Comparison of ENCODE assay signal across 22 cellular contexts in the genomic region with DNA sequence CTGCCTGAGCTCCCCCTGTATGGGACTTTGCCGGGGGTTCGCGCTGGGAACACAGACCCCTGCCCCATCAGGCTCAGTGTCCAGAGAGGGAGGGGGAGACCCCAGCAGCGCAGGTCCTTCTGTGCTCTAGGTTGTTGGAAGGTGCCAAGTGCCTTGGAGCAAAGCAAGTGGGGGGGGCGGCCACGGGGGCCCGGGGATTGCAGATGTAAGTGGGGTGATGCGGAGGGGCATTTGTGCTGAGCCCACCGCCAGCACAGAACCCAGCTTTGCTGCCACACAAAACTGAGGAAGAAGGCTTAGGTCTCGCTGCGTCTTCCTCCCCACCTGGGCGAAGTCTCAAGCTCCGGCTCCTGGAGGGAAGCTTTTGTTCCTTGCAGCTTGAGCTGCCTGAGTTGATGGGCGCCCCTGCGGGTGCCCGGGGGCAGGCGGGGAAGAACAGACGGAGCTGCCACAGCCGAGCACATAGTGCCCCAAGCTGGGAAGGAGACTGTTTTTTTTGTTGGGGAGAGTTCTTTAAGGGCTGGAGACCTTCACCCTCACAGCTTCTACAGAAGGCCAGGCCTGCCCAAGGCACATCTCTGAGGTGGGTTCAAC. TPM values are rescaled to one million over a fixed set of nuclear protein-coding genes. Genes with fewer than 3 reads are reported as not detected.
DNase-seq lines count a peak whose midpoint lies in the region; ATAC-seq and TF ChIP-seq lines count a peak whose summit lies in the region.
"Had no signal": no experiment of that assay in that cellular context is flagged by ENCODE, and none has a peak within 500 bp of the region (broad histone marks: within the 10 kb centered on the region; RNA-seq: fewer than 3 reads in every experiment).

No MANE protein-coding gene starts in this region.

- H4K20me1 ChIP-seq in BLaER1 treated with 17β-estradiol and CSF1 and Interleukin-3, amounts not matched to agents 10 nM and 100 nM, result no peaks in the 10 kb centered on the region

- TF ChIP-seq CTCF in endodermal cell (conservative IDR thresholded peaks at IDR 0.05), result no peak

- peaks cover 17% of the 10 kb centered on the region for H3K27me3 Mint-ChIP-seq in endodermal cell (ENCODE audit: insufficient read depth)

- no peak overlapping the region for H2AK5ac ChIP-seq in mesendoderm (ENCODE audit: low read length)

- H3K9me3 Mint-ChIP-seq in endodermal cell, result no peaks in the 10 kb centered on the region

- WGBS in endodermal cell (ENCODE audit: insufficient coverage in 1 of 2, insufficient read length in 1 of 2), 2 experiments, result 64 to 84% methylated on average over 9 to 19 of the region's 19 CpGs
- WGBS in mesendoderm (ENCODE audit: extremely low coverage, insufficient coverage, low lambda C conversion rate), result no CpG with 5 or more reads among the region's 19 CpGs

- H3K36me3 ChIP-seq in BLaER1 treated with 17β-estradiol and CSF1 and Interleukin-3, amounts not matched to agents 10 nM and 100 nM, result no peaks in the 10 kb centered on the region
- no peaks in the 10 kb centered on the region for H3K36me3 ChIP-seq in H7 (replicated peaks; ENCODE audit: control insufficient read depth, insufficient read depth, low read length)
- no peaks in the 10 kb centered on the region for H3K36me3 ChIP-seq in endodermal cell (ENCODE audit: control insufficient read depth, insufficient read depth, low read length)
- H3K36me3 ChIP-seq in mesendoderm (ENCODE audit: control insufficient read depth, insufficient read depth, low read length), result no peaks in the 10 kb centered on the region

- ATAC-seq in HG02938 (IDR thresholded peaks at IDR 0.05; ENCODE audit: unreplicated experiment), result no peak

- no peak overlapping the region for H4K8ac ChIP-seq in mesendoderm (ENCODE audit: low read depth, low read length)

- no peak overlapping the region for H4K5ac ChIP-seq in mesendoderm (ENCODE audit: low read length)

- H3K27ac Mint-ChIP-seq in endodermal cell, result no peak overlapping the region

- H3K9ac ChIP-seq in BLaER1 treated with 17β-estradiol and CSF1 and Interleukin-3, amounts not matched to agents 10 nM and 100 nM, result peak overlapping the region in 2 of 11 experiments; percentile 42 to 53; a peak in 2 of 22 replicates
- H3K9ac ChIP-seq in endodermal cell (ENCODE audit: extremely low read depth, low read length, poor library complexity, severe bottlenecking), result no peak overlapping the region
- H3K9ac ChIP-seq in mesendoderm (ENCODE audit: low read length), result no peak overlapping the region
- H3K9ac ChIP-seq: GM23248 had no signal

- no peaks in the 10 kb centered on the region for H3K9me3 ChIP-seq in BLaER1 treated with 17β-estradiol and CSF1 and Interleukin-3, amounts not matched to agents 10 nM and 100 nM (replicated peaks in 1 of 11)
- H3K9me3 ChIP-seq in endodermal cell (ENCODE audit: control insufficient read depth, low read length), result no peaks in the 10 kb centered on the region
- H3K9me3 ChIP-seq: Caco-2 had no signal

- H3K56ac ChIP-seq in mesendoderm (ENCODE audit: low read length), result peak overlapping the region; percentile 28

- peaks cover 10% of the 10 kb centered on the region for H3K4me1 Mint-ChIP-seq in endodermal cell

- no peak overlapping the region for H2BK15ac ChIP-seq in mesendoderm (replicated peaks; ENCODE audit: low read depth)

- H3K4me2 ChIP-seq in BLaER1 treated with 17β-estradiol and CSF1 and Interleukin-3, amounts not matched to agents 10 nM and 100 nM, result peak overlapping the region in 9 of 11 experiments; percentile 6 to 77 (median 45); a peak in 13 of 22 replicates
- H3K4me2 ChIP-seq in mesendoderm (ENCODE audit: low read length), result no peak overlapping the region

- no peak overlapping the region for H3K4me3 Mint-ChIP-seq in endodermal cell

- H3K23ac ChIP-seq in mesendoderm (ENCODE audit: low read length), result no peak overlapping the region

- no peaks in the 10 kb centered on the region for H3K79me1 ChIP-seq in mesendoderm (ENCODE audit: low read length)

- H3K79me2 ChIP-seq in mesendoderm (ENCODE audit: control insufficient read depth, insufficient read depth, low read length), result no peaks in the 10 kb centered on the region

- peaks cover 12 to 42% (median 26%) of the 10 kb centered on the region in 10 experiments; a peak in 19 of 20 replicates for H3K4me1 ChIP-seq in BLaER1 treated with 17β-estradiol and CSF1 and Interleukin-3, amounts not matched to agents 10 nM and 100 nM
- H3K4me1 ChIP-seq in endodermal cell (ENCODE audit: control insufficient read depth, insufficient read depth, low read length) (no peaks in the 10 kb centered on the region), mesendoderm (ENCODE audit: control insufficient read depth, low read depth, low read length) (no peaks in the 10 kb centered on the region)

- H3K4ac ChIP-seq in mesendoderm (ENCODE audit: low read depth, low read length), result no peak overlapping the region

- no peak overlapping the region for H2BK120ac ChIP-seq in mesendoderm (ENCODE audit: low read depth, low read length)

- H3K4me3 ChIP-seq in BLaER1 treated with 17β-estradiol and CSF1 and Interleukin-3, amounts not matched to agents 10 nM and 100 nM, result no peak overlapping the region
- H3K4me3 ChIP-seq in H7 (ENCODE audit: insufficient read depth, low read depth, low read length) (no peak overlapping the region), endodermal cell (ENCODE audit: low read length) (no peak overlapping the region), mesendoderm (ENCODE audit: low read length) (no peak overlapping the region)
- H3K4me3 ChIP-seq: GM23248 had no signal

- no peak overlapping the region for H3K18ac ChIP-seq in mesendoderm (ENCODE audit: low read length)

- no peaks in the 10 kb centered on the region for H3K27me3 ChIP-seq in BLaER1 treated with 17β-estradiol and CSF1 and Interleukin-3, amounts not matched to agents 10 nM and 100 nM
- H3K27me3 ChIP-seq in H7 (ENCODE audit: control insufficient read depth, insufficient read depth, low read length) (peaks cover 12% of the 10 kb centered on the region), endodermal cell (ENCODE audit: control insufficient read depth, insufficient read depth, low read length, poor library complexity, severe bottlenecking) (no peaks in the 10 kb centered on the region), mesendoderm (ENCODE audit: insufficient read depth, low read length, poor library complexity) (no peaks in the 10 kb centered on the region)

- DNase-seq in H7 (peak; percentile 86), endodermal cell (peak; percentile 75), mesendoderm (no peak), NCI-H82 (lab: John Stamatoyannopoulos, UW) (no peak), NCI-H2171 (lab: John Stamatoyannopoulos, UW) (no peak)
- no peak for DNase-seq in stimulated activated CD4-positive, alpha-beta T cell treated with anti-CD3 and anti-CD28 coated beads, Interleukin-4, amount 100 ng/mL, for 24 hours
- DNase-seq: Caco-2; DMS53; GM23248; NCI-H1048; NCI-H146; NCI-H226; NCI-H526; NK-92 treated with Interleukin-12 subunit alpha and Interleukin-12 subunit beta, amount 100 ng/mL, for 24 hours; OCI-M1; SHP77 treated with DMSO at 0.1 percent for 48 hours had no signal

- no peak overlapping the region for H2BK5ac ChIP-seq in mesendoderm (ENCODE audit: low read length)

- H3K27ac ChIP-seq in BLaER1 treated with 17β-estradiol and CSF1 and Interleukin-3, amounts not matched to agents 10 nM and 100 nM, result peak overlapping the region in 8 of 11 experiments; percentile 5 to 54 (median 40); a peak in 8 of 22 replicates
- no peak overlapping the region for H3K27ac ChIP-seq in endodermal cell (ENCODE audit: low read depth, low read length)
- no peak overlapping the region for H3K27ac ChIP-seq in mesendoderm (ENCODE audit: low read depth, low read length)
- H3K27ac ChIP-seq: GM23248 had no signal

- H3K36me3 Mint-ChIP-seq in endodermal cell (ENCODE audit: low read depth), result no peaks in the 10 kb centered on the region
- H3K36me3 Mint-ChIP-seq: CD14-positive monocyte had no signal

RNA-seq across cellular contexts. Expression of a gene that starts 1.5 kb away (rescaled TPM):
- total RNA-seq in H7 (2014; rRNA removed; shearing (Covaris generic)), result 0.15 TPM in 1 of 2 replicates, not detected in the other
- 1 to 10 TPM; 1.2 to 1.4 TPM for total RNA-seq in endodermal cell
- 2.0 TPM for polyA plus RNA-seq in endodermal cell (2013, experiment 1 of 2)
- 3.1 TPM for polyA plus RNA-seq in endodermal cell (2013, experiment 2 of 2)
- polyA plus RNA-seq in mesendoderm (2013, experiment 1 of 2), result 0.04 TPM
- polyA plus RNA-seq in mesendoderm (2013, experiment 2 of 2), result 0.07 TPM
- total RNA-seq: A673, MCF 10A, RPMI7951 had no signal
- polyA plus RNA-seq: CD14-positive monocyte, GM23248 had no signal

RNA-seq across cellular contexts. Expression of a gene that starts 21.5 kb away (rescaled TPM):
- 0.78 and 1.8 TPM in 2 replicates for total RNA-seq in H7 (2014; rRNA removed; shearing (Covaris generic))
- total RNA-seq in endodermal cell, result 10 to 100 TPM in 1 of 2 donors, 1 to 10 TPM in 1; 5.8 to 11.0 TPM
- polyA plus RNA-seq in endodermal cell (2013, experiment 1 of 2), result 2.3 TPM
- 0.95 TPM for polyA plus RNA-seq in endodermal cell (2013, experiment 2 of 2)
- 0.28 TPM for polyA plus RNA-seq in mesendoderm (2013, experiment 1 of 2)
- 0.49 TPM for polyA plus RNA-seq in mesendoderm (2013, experiment 2 of 2)
- total RNA-seq: A673, GM23248, MCF 10A, RPMI7951 had no signal
- polyA plus RNA-seq: CD14-positive monocyte had no signal

RNA-seq across cellular contexts. Expression of a gene that starts 28.3 kb away (rescaled TPM):
- total RNA-seq in H7 (2014; rRNA removed; shearing (Covaris generic)), result 10.8 and 24.0 TPM in 2 replicates
- total RNA-seq in endodermal cell, result 10 to 100 TPM; 75.0 to 82.6 TPM
- polyA plus RNA-seq in endodermal cell (2013, experiment 1 of 2), result 39.5 TPM
- polyA plus RNA-seq in endodermal cell (2013, experiment 2 of 2), result 28.4 TPM
- polyA plus RNA-seq in mesendoderm (2013, experiment 1 of 2), result 29.3 TPM
- 31.9 TPM for polyA plus RNA-seq in mesendoderm (2013, experiment 2 of 2)

RNA-seq across cellular contexts. Expression of a gene that starts 37.1 kb away (rescaled TPM):
- total RNA-seq in H7 (2014; rRNA removed; shearing (Covaris generic)), result 11.2 and 18.2 TPM in 2 replicates
- total RNA-seq in endodermal cell, result 10 to 100 TPM in 1 of 2 donors, 1 to 10 TPM in 1; 5.3 to 13.1 TPM
- 9.7 TPM for polyA plus RNA-seq in endodermal cell (2013, experiment 1 of 2)
- polyA plus RNA-seq in endodermal cell (2013, experiment 2 of 2), result 8.4 TPM
- 2.0 TPM for polyA plus RNA-seq in mesendoderm (2013, experiment 1 of 2)
- polyA plus RNA-seq in mesendoderm (2013, experiment 2 of 2), result 1.9 TPM

RNA-seq across cellular contexts. Expression of a gene that starts 45.2 kb away (rescaled TPM):
- 1.7 and 2.4 TPM in 2 replicates for total RNA-seq in H7 (2014; rRNA removed; shearing (Covaris generic))
- 1 to 10 TPM; 1.9 to 2.3 TPM for total RNA-seq in endodermal cell
- 2.0 TPM for polyA plus RNA-seq in endodermal cell (2013, experiment 1 of 2)
- 1.2 TPM for polyA plus RNA-seq in endodermal cell (2013, experiment 2 of 2)
- 0.69 TPM for polyA plus RNA-seq in mesendoderm (2013, experiment 1 of 2)
- 0.71 TPM for polyA plus RNA-seq in mesendoderm (2013, experiment 2 of 2)
- polyA plus RNA-seq: CD14-positive monocyte had no signal

Comparison
In these comparisons a context has a peak if more than half of its experiments do, and no peak if none do; other contexts are left out.
1. H3K27ac ChIP-seq: peak in BLaER1 treated with 17β-estradiol and CSF1 and Interleukin-3, amounts not matched to agents 10 nM and 100 nM (8 of 11); none in endodermal cell (single experiment) and mesendoderm (single experiment).
2. DNase-seq: peak in H7 (single experiment) and endodermal cell (single experiment); none in mesendoderm (single experiment), stimulated activated CD4-positive, alpha-beta T cell treated with anti-CD3 and anti-CD28 coated beads, Interleukin-4, amount 100 ng/mL, for 24 hours (single experiment), NCI-H82 (single experiment) and NCI-H2171 (single experiment).